In the genomic region with DNA sequence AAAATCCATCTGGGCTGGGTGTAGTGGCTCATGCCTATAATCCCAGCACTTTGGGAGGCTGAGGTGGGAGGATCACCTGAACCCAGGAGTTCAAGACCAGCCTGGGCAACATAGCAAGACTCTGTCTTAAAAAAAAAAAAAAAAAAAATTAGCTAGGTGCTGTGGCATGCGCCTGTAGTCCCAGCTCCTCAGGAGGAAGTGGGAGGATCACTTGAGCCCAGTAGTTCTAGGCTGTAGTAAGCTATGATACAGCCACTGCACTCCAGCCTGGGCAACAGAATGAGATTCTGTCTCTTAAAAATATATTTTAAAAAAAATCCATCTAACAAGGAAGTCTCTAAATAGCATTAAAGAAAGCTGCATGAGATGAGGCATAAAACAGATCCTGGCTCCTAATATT, we compare ENCODE assay signal across 1 cellular context.
TF ChIP-seq lines count a peak whose summit lies in the region.

No MANE protein-coding gene starts in this region.

TF ChIP-seq in K562, 482 proteins besides CTCF, POLR2A, EP300 and RAD21:
- TF ChIP-seq ZNF121 (CRISPR knock-in tag; conservative IDR thresholded peaks at IDR 0.05): peak; percentile 47; the same call in 1 of the 2 replicates
TF ChIP-seq in K562: peak in this region for 1; not testable (repeated sequence) for 481.
